Comparison of ENCODE assay signal across 8 cellular contexts in the genomic region with DNA sequence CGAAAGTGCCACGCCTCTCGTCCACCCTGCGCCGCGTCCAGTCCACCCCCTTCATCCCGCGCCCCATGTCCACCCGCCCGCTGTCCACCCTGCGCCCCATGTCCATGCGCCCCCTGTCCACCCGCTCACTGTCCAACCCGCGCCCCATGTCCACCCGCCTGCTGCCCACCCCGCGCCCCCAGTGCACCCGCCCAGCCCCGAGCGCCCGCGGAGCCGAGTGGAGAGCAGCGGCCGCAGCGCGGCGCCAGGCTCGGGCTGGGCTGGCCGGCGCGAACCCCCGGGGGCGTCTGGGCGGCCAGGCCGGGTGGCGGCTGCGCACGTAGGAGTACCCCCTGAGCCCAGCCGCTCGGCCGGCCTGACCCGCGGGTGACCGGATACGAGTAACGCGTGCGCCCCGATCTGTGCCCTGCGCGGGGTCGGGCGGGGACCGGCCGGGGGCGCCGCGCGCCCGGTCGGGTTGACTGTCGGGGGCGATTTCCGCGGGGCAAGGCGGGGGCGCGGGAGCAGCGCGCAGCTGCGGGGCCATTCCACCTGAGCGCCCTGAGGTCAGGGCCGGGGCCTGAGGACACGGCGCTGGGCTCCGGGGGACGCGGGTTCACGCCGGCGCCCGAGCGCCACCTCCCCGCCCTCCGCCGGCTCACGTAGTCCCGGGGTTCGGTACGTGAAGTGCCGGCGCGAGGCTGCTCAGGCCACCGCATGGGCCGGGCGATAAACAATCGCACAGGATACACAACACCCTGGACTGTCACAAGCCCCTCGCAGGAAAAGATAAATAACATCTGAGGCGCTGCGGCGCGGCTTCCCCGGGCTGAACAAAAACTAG. TPM values are rescaled to one million over a fixed set of nuclear protein-coding genes. Genes with fewer than 3 reads are reported as not detected.
DNase-seq lines count a peak whose midpoint lies in the region; ATAC-seq and TF ChIP-seq lines count a peak whose summit lies in the region.

No MANE protein-coding gene starts in this region.

- H3F3A ChIP-seq in MM.1S (ENCODE audit: insufficient read depth, low read length): no peaks in the 10 kb centered on the region

- H3K79me2 ChIP-seq in MM.1S (ENCODE audit: low read length): no peaks in the 10 kb centered on the region

- H3K27me3 Mint-ChIP-seq in CD14-positive monocyte (ENCODE audit: low read depth in 3 of 3): peaks cover 23 to 38% (median 27%) of the 10 kb centered on the region in 3 donors

- H3K4me3 ChIP-seq in duodenal mucosa (ENCODE audit: low read depth in 1 of 2, low read length in 2 of 2): peak overlapping the region; percentile 61 to 66
- H3K4me3 ChIP-seq in mesodermal cell (ENCODE audit: extremely low read depth, insufficient read depth, low read length, poor library complexity, severe bottlenecking): peak overlapping the region; percentile 48
- H3K4me3 ChIP-seq in uterus: peak overlapping the region; percentile 7 to 32
- H3K4me3 ChIP-seq in MM.1S (ENCODE audit: low read length): no peak overlapping the region

- H3K27me3 ChIP-seq in duodenal mucosa (ENCODE audit: control insufficient read depth in 1 of 2, insufficient read depth in 2 of 2, low read length in 2 of 2) (peaks cover 8 to 14% of the 10 kb centered on the region in 2 donors), uterus (peaks cover 0 to 29% of the 10 kb centered on the region in 2 donors), MM.1S (replicated peaks; ENCODE audit: insufficient read depth, low read length) (no peaks in the 10 kb centered on the region)

- H3K9ac ChIP-seq in duodenal mucosa (ENCODE audit: low read depth in 1 of 2, low read length in 2 of 2) (peak overlapping the region in 1 of 2 donors; percentile 6), MM.1S (ENCODE audit: low read length) (no peak overlapping the region)

- peak overlapping the region in 4 of 7 donors; percentile 57 to 81 (median 67) for H3K27ac Mint-ChIP-seq in CD14-positive monocyte

- no peaks in the 10 kb centered on the region for H3K9me2 ChIP-seq in MM.1S (replicated peaks; ENCODE audit: insufficient read depth, low read length)

- TF ChIP-seq CTCF in CD14-positive monocyte (IDR thresholded peaks at IDR 0.05): no peak
- no peak for TF ChIP-seq CTCF in uterus (IDR thresholded peaks at IDR 0.05)
- TF ChIP-seq CTCF in MM.1S (IDR thresholded peaks at IDR 0.05; ENCODE audit: low read length): no peak

- H3K27ac ChIP-seq in duodenal mucosa (ENCODE audit: low read depth, low read length) (no peak overlapping the region), mesodermal cell (ENCODE audit: low read depth, low read length, severe bottlenecking) (peak overlapping the region; percentile 80), uterus (peak overlapping the region; percentile 62 to 65), MM.1S (ENCODE audit: low read length) (no peak overlapping the region)

- peak overlapping the region; percentile 72 to 86 for H3K4me3 Mint-ChIP-seq in CD14-positive monocyte

- H2AFZ ChIP-seq in MM.1S (ENCODE audit: low read length): no peak overlapping the region

- TF ChIP-seq POLR2A in uterus (IDR thresholded peaks at IDR 0.05): no peak

- no peak overlapping the region for H3K4me2 ChIP-seq in MM.1S (ENCODE audit: low read depth, low read length)

- H3K36me3 ChIP-seq in duodenal mucosa (ENCODE audit: control insufficient read depth in 1 of 2, insufficient read depth in 2 of 2, low read length in 2 of 2): no peaks in the 10 kb centered on the region
- H3K36me3 ChIP-seq in mesodermal cell (ENCODE audit: control insufficient read depth, insufficient read depth, low read length): no peaks in the 10 kb centered on the region
- no peaks in the 10 kb centered on the region for H3K36me3 ChIP-seq in uterus
- H3K36me3 ChIP-seq in MM.1S (replicated peaks; ENCODE audit: insufficient read depth, low read length): no peaks in the 10 kb centered on the region

- H3K9me3 ChIP-seq in duodenal mucosa (ENCODE audit: control insufficient read depth in 1 of 2, low read length in 2 of 2): no peaks in the 10 kb centered on the region
- peaks cover 9% of the 10 kb centered on the region for H3K9me3 ChIP-seq in mesodermal cell (ENCODE audit: control insufficient read depth, low read length)
- H3K9me3 ChIP-seq in uterus: no peaks in the 10 kb centered on the region
- no peaks in the 10 kb centered on the region for H3K9me3 ChIP-seq in MM.1S (replicated peaks; ENCODE audit: insufficient read depth, low read length)

- H3K9me3 Mint-ChIP-seq in CD14-positive monocyte: peaks cover 0 to 26% (median 8%) of the 10 kb centered on the region in 7 donors

- ATAC-seq in HG03521 (IDR thresholded peaks at IDR 0.05; ENCODE audit: unreplicated experiment): peak; percentile 34

- intact Hi-C loops in CD14-positive monocyte (cut with micrococcal nuclease) (loop anchor here in 1 of 2 donors (5.0 kb wide), 1 partner anchor 105 kb away; no protein-coding TSS in a partner anchor), uterus (cut with DNase I; ENCODE audit: low total_unique reads) (no loop called here)

- 0 to 2% methylated on average over 51 to 72 of the region's 105 CpGs for WGBS in mesodermal cell (ENCODE audit: insufficient coverage in 2 of 2), 2 experiments

- H3K4me1 ChIP-seq in duodenal mucosa (ENCODE audit: control insufficient read depth in 1 of 2, insufficient read depth in 2 of 2, low read length in 2 of 2) (peaks cover 15 to 21% of the 10 kb centered on the region in 2 donors), mesodermal cell (ENCODE audit: control insufficient read depth, insufficient read depth, low read length, poor library complexity, severe bottlenecking) (no peaks in the 10 kb centered on the region), uterus (peaks cover 0 to 9% of the 10 kb centered on the region in 2 donors), MM.1S (ENCODE audit: low read length) (no peaks in the 10 kb centered on the region)

- peaks cover 0 to 5% of the 10 kb centered on the region in 2 donors for H3K36me3 Mint-ChIP-seq in CD14-positive monocyte

- DNase-seq in CD14-positive monocyte (ENCODE audit: low spot score) (no peak), uterus (no peak), HuH-7 (ENCODE audit: low spot score) (no peak), MM.1S (no peak), NCI-H2081 (lab: John Stamatoyannopoulos, UW) (no peak)

- no peaks in the 10 kb centered on the region for H4K20me1 ChIP-seq in MM.1S (ENCODE audit: insufficient read depth, low read length)

- H3K4me1 Mint-ChIP-seq in CD14-positive monocyte: peaks cover 29% of the 10 kb centered on the region

RNA-seq across cellular contexts. Expression of gene FLT1, which starts 37.5 kb away (rescaled TPM):
- not detected for polyA plus RNA-seq in CD14-positive monocyte
- polyA plus RNA-seq in mesodermal cell (2013, experiment 1 of 2): 534 TPM
- polyA plus RNA-seq in mesodermal cell (2013, experiment 2 of 2): 463 TPM
- 10 to 100 TPM; 53.2 to 95.3 (median 62.0) TPM for total RNA-seq in uterus

Comparison
In these comparisons a context has a peak if more than half of its experiments do, and no peak if none do; other contexts are left out.
1. H3K27ac ChIP-seq: peak in mesodermal cell (single experiment) and uterus (2 of 2); none in duodenal mucosa (single experiment) and MM.1S (single experiment).